27 cellular contexts compared by ENCODE assay signal in genomic region chr2:136257893-136258292, GRCh38.
"Had no signal": no experiment of that assay in that cellular context is flagged by ENCODE, and none has a peak within 500 bp of the region (broad histone marks: within the 10 kb centered on the region; RNA-seq: fewer than 3 reads in every experiment).

No MANE protein-coding gene starts in this region.

- H3K4me1 ChIP-seq: breast epithelium, gastroesophageal sphincter, pancreas, psoas muscle, right atrium auricular region, tibial nerve had no signal

- H3K27ac ChIP-seq: breast epithelium, epithelial cell of prostate, gastroesophageal sphincter, hepatocyte, pancreas, psoas muscle, right atrium auricular region, tibial nerve had no signal

- DNase-seq: activated CD4-positive, alpha-beta T cell treated with anti-CD3 and anti-CD28 coated beads for 1 hour; activated CD4-positive, alpha-beta T cell treated with anti-CD3 and anti-CD28 coated beads, Interleukin-2, amount 50 U/mL, for 1 hour; activated CD8-positive, alpha-beta T cell treated with anti-CD3 and anti-CD28 coated beads for 36 hours; activated gamma-delta T cell treated with Interleukin-2 at 50 U/mL for 16 hours; activated naive CD4-positive, alpha-beta T cell treated with anti-CD3 and anti-CD28 coated beads, Interleukin-2, amount 50 U/mL, for 16 hours; activated T-cell treated with anti-CD3 and anti-CD28 coated beads, Interleukin-2, amount 50 U/mL, for 4 hours; amniotic stem cell; effector CD4-positive, alpha-beta T cell; left cardiac atrium; left ventricle myocardium superior; pancreas; psoas muscle; stimulated activated CD4-positive, alpha-beta T cell treated with anti-CD3 and anti-CD28 coated beads, Interleukin-15, amount 100 ng/mL, for 24 hours; stimulated activated CD4-positive, alpha-beta T cell treated with anti-CD3 and anti-CD28 coated beads, Interleukin-2, amount 100 ng/mL, for 24 hours; stimulated activated naive CD4-positive, alpha-beta T cell treated with Interleukin-2 at 50 U/mL for 16 hours; T-helper 9 cell had no signal

- H3K27ac Mint-ChIP-seq: activated CD8-positive, alpha-beta T cell treated with anti-CD3 and anti-CD28 coated beads for 36 hours; T-helper 1 cell treated with Interleukin-12 subunit alpha and Interleukin-12 subunit beta and Interleukin-4 antibody, amounts not matched to agents 30 μg/mL and 1 μg/mL, for 36 hours had no signal

- H3K4me3 Mint-ChIP-seq: activated CD8-positive, alpha-beta T cell treated with anti-CD3 and anti-CD28 coated beads for 36 hours; activated T-cell treated with anti-CD3 and anti-CD28 coated beads, Interleukin-2, amount 50 U/mL, for 4 hours; activated T-helper 17 cell treated with anti-CD3 and anti-CD28 coated beads, Interleukin-2, amount 50 U/mL, for 72 hours; central memory CD8-positive, alpha-beta T cell; dendritic cell treated with granulocyte-macrophage colony-stimulating factor and Interleukin-4, amounts not matched to agents 40 ng/mL and 50 ng/mL, for 4 days; T-helper 1 cell treated with Interleukin-12 subunit alpha and Interleukin-12 subunit beta and Interleukin-4 antibody, amounts not matched to agents 30 μg/mL and 1 μg/mL, for 36 hours had no signal

- FAIRE-seq: keratinocyte, pancreas had no signal

- H3K9me3 ChIP-seq: breast epithelium, gastroesophageal sphincter, pancreas, psoas muscle, right atrium auricular region, tibial nerve had no signal

- H3K27me3 Mint-ChIP-seq: activated CD8-positive, alpha-beta T cell treated with anti-CD3 and anti-CD28 coated beads for 36 hours; activated T-helper 17 cell treated with anti-CD3 and anti-CD28 coated beads, Interleukin-2, amount 50 U/mL, for 72 hours; central memory CD8-positive, alpha-beta T cell; dendritic cell treated with granulocyte-macrophage colony-stimulating factor and Interleukin-4, amounts not matched to agents 40 ng/mL and 50 ng/mL, for 4 days had no signal

- H3K27me3 ChIP-seq: breast epithelium, gastroesophageal sphincter, hepatocyte, pancreas, right atrium auricular region, tibial nerve had no signal

- H3K4me1 Mint-ChIP-seq: activated T-helper 17 cell treated with anti-CD3 and anti-CD28 coated beads, Interleukin-2, amount 50 U/mL, for 72 hours; central memory CD8-positive, alpha-beta T cell had no signal

- H3K9me3 Mint-ChIP-seq: activated CD8-positive, alpha-beta T cell treated with anti-CD3 and anti-CD28 coated beads for 36 hours; activated T-cell treated with anti-CD3 and anti-CD28 coated beads, Interleukin-2, amount 50 U/mL, for 4 hours; activated T-helper 17 cell treated with anti-CD3 and anti-CD28 coated beads, Interleukin-2, amount 50 U/mL, for 72 hours; central memory CD8-positive, alpha-beta T cell; dendritic cell treated with granulocyte-macrophage colony-stimulating factor and Interleukin-4, amounts not matched to agents 40 ng/mL and 50 ng/mL, for 4 days; T-helper 1 cell treated with Interleukin-12 subunit alpha and Interleukin-12 subunit beta and Interleukin-4 antibody, amounts not matched to agents 30 μg/mL and 1 μg/mL, for 36 hours had no signal

- H3K4me3 ChIP-seq: breast epithelium, gastroesophageal sphincter, hepatocyte, pancreas, psoas muscle, right atrium auricular region, tibial nerve had no signal

- H2AFZ ChIP-seq: hepatocyte had no signal

- H3K36me3 ChIP-seq: breast epithelium, gastroesophageal sphincter, pancreas, right atrium auricular region, tibial nerve had no signal

- ATAC-seq: activated CD8-positive, alpha-beta T cell treated with anti-CD3 and anti-CD28 coated beads for 36 hours; activated T-cell treated with anti-CD3 and anti-CD28 coated beads, Interleukin-2, amount 50 U/mL, for 4 hours; activated T-helper 17 cell treated with anti-CD3 and anti-CD28 coated beads, Interleukin-2, amount 50 U/mL, for 72 hours; gastroesophageal sphincter; left cardiac atrium; left ventricle myocardium superior; pancreas; psoas muscle had no signal

- H3K79me2 ChIP-seq: hepatocyte had no signal

- H3K4me2 ChIP-seq: hepatocyte had no signal
